8 cellular contexts compared by ENCODE assay signal in genomic region chr11:82996966-82997606, GRCh38.
DNase-seq lines count a peak whose midpoint lies in the region; ATAC-seq and TF ChIP-seq lines count a peak whose summit lies in the region.

No MANE protein-coding gene starts in this region.

- peak; percentile 92 for ATAC-seq in GM19035 (IDR thresholded peaks at IDR 0.05; ENCODE audit: unreplicated experiment)
- peak; percentile 83 for ATAC-seq in HG03095 (IDR thresholded peaks at IDR 0.05; ENCODE audit: unreplicated experiment)
- peak; percentile 81 for ATAC-seq in RWPE2 (ENCODE audit: low read depth)

- H3K4me1 Mint-ChIP-seq in endothelial cell (ENCODE audit: unreplicated experiment): peaks cover 35% of the 10 kb centered on the region

- no peak for TF ChIP-seq POLR2A in prostate gland (IDR thresholded peaks at IDR 0.05)

- peak overlapping the region; percentile 71 for H3K27ac ChIP-seq in C4-2B
- peak overlapping the region; percentile 34 for H3K27ac ChIP-seq in RWPE2 (ENCODE audit: poor library complexity, severe bottlenecking)
- peak overlapping the region; percentile 29 to 37 for H3K27ac ChIP-seq in prostate gland

- H3K27ac Mint-ChIP-seq in endothelial cell (ENCODE audit: unreplicated experiment): no peak overlapping the region

- H3K4me1 ChIP-seq in RWPE2 (ENCODE audit: insufficient read depth, poor library complexity, severe bottlenecking): peaks cover 3% of the 10 kb centered on the region
- no peaks in the 10 kb centered on the region for H3K4me1 ChIP-seq in prostate gland (replicated peaks)

- H3K36me3 Mint-ChIP-seq in endothelial cell (ENCODE audit: low read depth, unreplicated experiment): peaks cover 7% of the 10 kb centered on the region

- 44% methylated on average over 14 of the region's 14 CpGs for WGBS in prostate gland

- DNase-seq in RWPE2 (ENCODE audit: low spot score): no peak
- DNase-seq in prostate gland (ENCODE audit: low spot score): peak; percentile 38
- DNase-seq in COLO829 (ENCODE audit: low spot score): no peak
- no peak for DNase-seq in endothelial cell (ENCODE audit: low spot score)
- no peak for DNase-seq in nucleus accumbens (lab: John Stamatoyannopoulos, UW)

- H3K9me3 ChIP-seq in RWPE2 (ENCODE audit: severe bottlenecking) (no peaks in the 10 kb centered on the region), prostate gland (no peaks in the 10 kb centered on the region)

- H3K27me3 Mint-ChIP-seq in endothelial cell (ENCODE audit: unreplicated experiment): peaks cover 2% of the 10 kb centered on the region

- no peaks in the 10 kb centered on the region for H3K9me3 Mint-ChIP-seq in endothelial cell (ENCODE audit: unreplicated experiment)

- H3K27me3 ChIP-seq in RWPE2 (ENCODE audit: insufficient read depth, poor library complexity, severe bottlenecking) (no peaks in the 10 kb centered on the region), prostate gland (replicated peaks; ENCODE audit: insufficient read depth) (no peaks in the 10 kb centered on the region)

- H3K36me3 ChIP-seq in RWPE2 (ENCODE audit: low read depth) (no peaks in the 10 kb centered on the region), prostate gland (no peaks in the 10 kb centered on the region)

- intact Hi-C loops in prostate gland (cut with DNase I): no loop called here

- no peak for TF ChIP-seq CTCF in C4-2B (conservative IDR thresholded peaks at IDR 0.05)
- no peak for TF ChIP-seq CTCF in RWPE2 (IDR thresholded peaks at IDR 0.05; ENCODE audit: poor library complexity, severe bottlenecking)
- no peak for TF ChIP-seq CTCF in prostate gland (IDR thresholded peaks at IDR 0.05)
- TF ChIP-seq CTCF in endothelial cell (IDR thresholded peaks at IDR 0.05; ENCODE audit: unreplicated experiment): no peak

- H3K4me3 ChIP-seq in RWPE2 (ENCODE audit: severe bottlenecking) (no peak overlapping the region), prostate gland (no peak overlapping the region)

- H3K4me3 Mint-ChIP-seq in endothelial cell (ENCODE audit: unreplicated experiment): no peak overlapping the region
